Comparison of ENCODE assay signal across 14 cellular contexts in the genomic region with DNA sequence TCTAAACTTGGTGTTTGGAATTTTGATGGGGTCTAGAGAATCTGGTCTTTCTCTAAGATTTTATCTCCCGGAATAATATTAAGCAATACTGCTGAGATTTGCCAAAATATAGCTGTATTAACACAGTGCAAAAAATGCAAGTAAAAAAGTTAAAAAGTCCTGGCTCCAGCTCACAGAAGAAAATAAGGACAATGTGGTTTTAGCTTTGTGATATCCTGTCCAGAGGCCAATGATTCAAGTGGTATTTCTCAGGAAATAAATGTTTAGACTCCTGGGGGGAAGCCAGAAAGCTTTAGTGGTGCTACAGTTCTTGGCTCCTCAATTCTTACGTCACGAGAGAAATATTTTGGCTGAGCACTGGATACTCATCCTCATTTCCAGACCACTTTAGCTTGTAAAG. TPM values are rescaled to one million over a fixed set of nuclear protein-coding genes. Genes with fewer than 3 reads are reported as not detected.
DNase-seq lines count a peak whose midpoint lies in the region; ATAC-seq and TF ChIP-seq lines count a peak whose summit lies in the region.
"Had no signal": no experiment of that assay in that cellular context is flagged by ENCODE, and none has a peak within 500 bp of the region (broad histone marks: within the 10 kb centered on the region; RNA-seq: fewer than 3 reads in every experiment).

No MANE protein-coding gene starts in this region.

- H3K9me3 ChIP-seq in right cardiac atrium (ENCODE audit: control insufficient read depth, low read length), result no peaks in the 10 kb centered on the region

- H3K36me3 Mint-ChIP-seq in MCF 10A (ENCODE audit: insufficient read depth, unreplicated experiment), result no peaks in the 10 kb centered on the region
- H3K36me3 Mint-ChIP-seq: T-cell had no signal

- intact Hi-C loops in MCF 10A (cut with micrococcal nuclease) (no loop called here), right cardiac atrium (cut with DNase I) (no loop called here)

- H3K4me3 Mint-ChIP-seq in MCF 10A (ENCODE audit: unreplicated experiment), result no peak overlapping the region
- H3K4me3 Mint-ChIP-seq: activated CD8-positive, alpha-beta T cell treated with anti-CD3 and anti-CD28 coated beads for 36 hours; activated naive CD8-positive, alpha-beta T cell treated with anti-CD3 and anti-CD28 coated beads, Interleukin-2, amount 50 U/mL, for 24 hours; T-cell had no signal

- H3K27me3 Mint-ChIP-seq in MCF 10A (ENCODE audit: insufficient read depth, unreplicated experiment), result peaks cover 67% of the 10 kb centered on the region
- H3K27me3 Mint-ChIP-seq: activated CD8-positive, alpha-beta T cell treated with anti-CD3 and anti-CD28 coated beads for 36 hours; activated naive CD8-positive, alpha-beta T cell treated with anti-CD3 and anti-CD28 coated beads, Interleukin-2, amount 50 U/mL, for 24 hours had no signal

- TF ChIP-seq CTCF in HFF-Myc (IDR thresholded peaks at IDR 0.05; ENCODE audit: low read depth, low read length, missing control alignments) (no peak), MCF 10A (IDR thresholded peaks at IDR 0.05; ENCODE audit: unreplicated experiment) (no peak)

- CTCF ChIA-PET in MCF 10A (lab: Yijun Ruan, JAX), result no interaction called here

- H3K27ac Mint-ChIP-seq in MCF 10A (ENCODE audit: low read depth, unreplicated experiment), result no peak overlapping the region
- H3K27ac Mint-ChIP-seq: activated CD8-positive, alpha-beta T cell treated with anti-CD3 and anti-CD28 coated beads for 36 hours; activated naive CD8-positive, alpha-beta T cell treated with anti-CD3 and anti-CD28 coated beads, Interleukin-2, amount 50 U/mL, for 24 hours; T-cell had no signal

- DNase-seq in HFF-Myc (ENCODE audit: extremely low read depth, low read depth) (peak; percentile 77), MCF 10A (ENCODE audit: unreplicated experiment) (peak; percentile 64), right cardiac atrium (no peak), stromal cell of bone marrow (ENCODE audit: low read depth) (peak; percentile 86), HUDEP-2 (lab: John Stamatoyannopoulos, UW; ENCODE audit: unreplicated experiment in 76 of 76) (no peak)
- DNase-seq in activated CD8-positive, alpha-beta memory T cell treated with anti-CD3 and anti-CD28 coated beads, Interleukin-2, amount 50 U/mL, for 4 hours, result no peak
- DNase-seq: activated CD8-positive, alpha-beta T cell treated with anti-CD3 and anti-CD28 coated beads for 36 hours; activated naive CD8-positive, alpha-beta T cell treated with anti-CD3 and anti-CD28 coated beads, Interleukin-2, amount 50 U/mL, for 24 hours; NCI-H1417; T-cell had no signal

- ATAC-seq in right cardiac atrium (peak; percentile 73 to 75), GM21717 (IDR thresholded peaks at IDR 0.05; ENCODE audit: unreplicated experiment) (no peak), HG03469 (IDR thresholded peaks at IDR 0.05; ENCODE audit: unreplicated experiment) (no peak)
- ATAC-seq: activated CD8-positive, alpha-beta T cell treated with anti-CD3 and anti-CD28 coated beads for 36 hours; activated naive CD8-positive, alpha-beta T cell treated with anti-CD3 and anti-CD28 coated beads, Interleukin-2, amount 50 U/mL, for 24 hours; left lobe of liver; T-cell had no signal

- H3K4me3 ChIP-seq in HFF-Myc (replicated peaks; ENCODE audit: low read depth, low read length) (no peak overlapping the region), right cardiac atrium (ENCODE audit: low read length) (no peak overlapping the region)

- H3K4me1 Mint-ChIP-seq in MCF 10A (ENCODE audit: insufficient read depth, unreplicated experiment), result peaks cover 6% of the 10 kb centered on the region
- H3K4me1 Mint-ChIP-seq: activated naive CD8-positive, alpha-beta T cell treated with anti-CD3 and anti-CD28 coated beads, Interleukin-2, amount 50 U/mL, for 24 hours; T-cell had no signal

- H3K9me3 Mint-ChIP-seq in MCF 10A (ENCODE audit: unreplicated experiment), result peaks cover 9% of the 10 kb centered on the region
- H3K9me3 Mint-ChIP-seq: activated naive CD8-positive, alpha-beta T cell treated with anti-CD3 and anti-CD28 coated beads, Interleukin-2, amount 50 U/mL, for 24 hours had no signal

- POLR2A ChIA-PET in MCF 10A (lab: Yijun Ruan, JAX), result no interaction called here

- no TSS peak for BruUV-seq in MCF 10A (replicated peaks; lab: Mats Ljungman, UMichigan)

- WGBS in right cardiac atrium, result 23% methylated on average over 3 of the region's 3 CpGs

- H3K4me1 ChIP-seq in right cardiac atrium (ENCODE audit: control insufficient read depth, insufficient read depth, low read length), result no peaks in the 10 kb centered on the region
- H3K4me1 ChIP-seq: parathyroid adenoma had no signal

- no peaks in the 10 kb centered on the region for H3K27me3 ChIP-seq in right cardiac atrium (ENCODE audit: control insufficient read depth, insufficient read depth)

- no peak overlapping the region for H3K27ac ChIP-seq in right cardiac atrium (ENCODE audit: low read length)
- H3K27ac ChIP-seq: parathyroid adenoma had no signal

RNA-seq across cellular contexts. Expression of a gene that starts 40.9 kb away (rescaled TPM):
- total RNA-seq in MCF 10A (2022) (0.23 and 0.54 TPM in 2 replicates), right cardiac atrium (under 1 TPM in 1 of 4 donors, not detected in 3; 0.18 TPM)
- 0.48 TPM for polyA plus RNA-seq in right cardiac atrium
- total RNA-seq: activated CD8-positive, alpha-beta T cell treated with anti-CD3 and anti-CD28 coated beads for 36 hours; T-cell had no signal

Comparison
In these comparisons a context has a peak if more than half of its experiments do, and no peak if none do; other contexts are left out.
1. DNase-seq: peak in HFF-Myc (single experiment), MCF 10A (single experiment) and stromal cell of bone marrow (single experiment); none in right cardiac atrium (0 of 3), activated CD8-positive, alpha-beta memory T cell treated with anti-CD3 and anti-CD28 coated beads, Interleukin-2, amount 50 U/mL, for 4 hours (single experiment) and HUDEP-2 (0 of 76).
2. ATAC-seq: peak in right cardiac atrium (2 of 2); none in GM21717 (single experiment) and HG03469 (single experiment).